In the genomic region with DNA sequence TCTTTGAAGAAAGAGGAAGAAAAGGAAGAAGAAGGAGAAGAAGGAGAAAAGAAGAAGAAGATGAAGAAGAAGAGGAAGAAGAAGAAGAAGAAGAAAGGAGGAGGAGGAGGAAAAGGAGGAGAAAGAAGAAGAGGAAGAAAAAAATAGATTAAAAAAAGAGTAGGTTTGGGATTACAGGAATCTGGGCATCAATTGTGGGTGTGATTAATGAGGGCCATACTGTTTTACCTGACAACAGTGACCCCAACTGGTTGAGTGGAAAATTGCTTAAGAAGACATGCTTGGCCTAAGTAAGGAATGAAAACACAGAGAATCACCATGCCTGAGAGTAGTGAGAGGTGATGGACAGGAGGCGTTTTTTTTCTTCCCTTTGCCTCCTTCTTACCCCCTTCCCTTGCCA, we compare ENCODE assay signal across 1 cellular context.
TF ChIP-seq lines count a peak whose summit lies in the region.

No MANE protein-coding gene starts in this region.

TF ChIP-seq in K562, 482 proteins besides CTCF, POLR2A, EP300 and RAD21 (continued from another document and continues in another):
- TF ChIP-seq CCAR2 (IDR thresholded peaks at IDR 0.05; ENCODE audit: low read depth, low read length) (no peak), MECOM (CRISPR knock-in tag; IDR thresholded peaks at IDR 0.05) (no peak), NFRKB (IDR thresholded peaks at IDR 0.05; ENCODE audit: low read depth) (no peak), MEF2A (IDR thresholded peaks at IDR 0.05; ENCODE audit: control insufficient read depth, low read depth, low read length) (no peak), ARNT (IDR thresholded peaks at IDR 0.05) (no peak), BRF2 (IDR thresholded peaks at IDR 0.05; ENCODE audit: borderline replicate concordance, insufficient read depth, insufficient read length) (no peak), XRCC3 (IDR thresholded peaks at IDR 0.05) (no peak), MTA2 (IDR thresholded peaks at IDR 0.05; ENCODE audit: low read depth) (no peak), ZFP1 (CRISPR knock-in tag; IDR thresholded peaks at IDR 0.05) (no peak), SMAD1 (IDR thresholded peaks at IDR 0.05; ENCODE audit: low read depth, low read length, partially characterized antibody) (no peak), IRF1 (CRISPR knock-in tag; IDR thresholded peaks at IDR 0.05; ENCODE audit: borderline replicate concordance) (no peak), TGIF2 (CRISPR knock-in tag; IDR thresholded peaks at IDR 0.05) (no peak), HDGF (IDR thresholded peaks at IDR 0.05) (no peak), CREB1 (IDR thresholded peaks at IDR 0.05) (no peak), CREB1 (CRISPR knock-in tag; IDR thresholded peaks at IDR 0.05) (no peak), U2AF1 (optimal IDR thresholded peaks at IDR 0.05; ENCODE audit: low read depth, low read length) (peak; percentile 52), U2AF2 (optimal IDR thresholded peaks at IDR 0.05; ENCODE audit: low read depth, low read length) (no peak), ZFX (CRISPR knock-in tag; IDR thresholded peaks at IDR 0.05) (no peak), VEZF1 (CRISPR knock-in tag; IDR thresholded peaks at IDR 0.05) (no peak), ZNF584 (CRISPR knock-in tag; IDR thresholded peaks at IDR 0.05; ENCODE audit: low read depth) (no peak), SLC30A9 (CRISPR knock-in tag; IDR thresholded peaks at IDR 0.05) (no peak), NR2F6 (CRISPR knock-in tag; IDR thresholded peaks at IDR 0.05) (no peak), ZNF175 (CRISPR knock-in tag; IDR thresholded peaks at IDR 0.05; ENCODE audit: low read depth) (no peak), ATF1 (CRISPR knock-in tag; IDR thresholded peaks at IDR 0.05) (no peak), ATF1 (tag; IDR thresholded peaks at IDR 0.05) (no peak), FOXK2 (conservative IDR thresholded peaks at IDR 0.05 in 1 of 2, IDR thresholded peaks at IDR 0.05 in 1 of 2; ENCODE audit: low read depth in 2 of 2) (peak in 1 of 2 experiments; percentile 43; a peak in 1 of 4 replicates), LARP7 (IDR thresholded peaks at IDR 0.05) (no peak), SAFB2 (IDR thresholded peaks at IDR 0.05; ENCODE audit: borderline replicate concordance, low read depth, low read length, severe bottlenecking) (no peak), WHSC1 (IDR thresholded peaks at IDR 0.05; ENCODE audit: low read length) (no peak), ILK (tag; IDR thresholded peaks at IDR 0.05; ENCODE audit: borderline replicate concordance, low read depth) (no peak), EWSR1 (IDR thresholded peaks at IDR 0.05; ENCODE audit: borderline replicate concordance, low read depth, partially characterized antibody) (no peak), JUN (IDR thresholded peaks at IDR 0.05; ENCODE audit: borderline replicate concordance, low read depth, low read length) (no peak), JUN (CRISPR knock-in tag; IDR thresholded peaks at IDR 0.05; ENCODE audit: borderline replicate concordance) (no peak), SMARCB1 (IDR thresholded peaks at IDR 0.05; ENCODE audit: insufficient read length, low read depth) (no peak), POLR2AphosphoS5 (IDR thresholded peaks at IDR 0.05; ENCODE audit: control insufficient read depth, insufficient read depth, low read depth, low read length) (no peak), ZNF766 (CRISPR knock-in tag; conservative IDR thresholded peaks at IDR 0.05) (no peak), PTRF (tag; IDR thresholded peaks at IDR 0.05) (no peak), RB1 (IDR thresholded peaks at IDR 0.05; ENCODE audit: low read depth) (no peak), MEF2D (tag; conservative IDR thresholded peaks at IDR 0.05; ENCODE audit: low read depth) (no peak), CBFB (CRISPR knock-in tag; IDR thresholded peaks at IDR 0.05) (no peak), ZFP91 (CRISPR knock-in tag; IDR thresholded peaks at IDR 0.05) (no peak), ARID4B (CRISPR knock-in tag; IDR thresholded peaks at IDR 0.05) (no peak), ZKSCAN8 (CRISPR knock-in tag; IDR thresholded peaks at IDR 0.05) (no peak), SMARCA4 (IDR thresholded peaks at IDR 0.05) (no peak), ZNF224 (CRISPR knock-in tag; IDR thresholded peaks at IDR 0.05) (no peak), TCFL5 (CRISPR knock-in tag; conservative IDR thresholded peaks at IDR 0.05) (no peak), DIDO1 (tag; IDR thresholded peaks at IDR 0.05; ENCODE audit: low read depth) (no peak), ELF4 (CRISPR knock-in tag; IDR thresholded peaks at IDR 0.05) (no peak), PHTF2 (CRISPR knock-in tag; IDR thresholded peaks at IDR 0.05) (no peak)
- TF ChIP-seq, protein P1, sequence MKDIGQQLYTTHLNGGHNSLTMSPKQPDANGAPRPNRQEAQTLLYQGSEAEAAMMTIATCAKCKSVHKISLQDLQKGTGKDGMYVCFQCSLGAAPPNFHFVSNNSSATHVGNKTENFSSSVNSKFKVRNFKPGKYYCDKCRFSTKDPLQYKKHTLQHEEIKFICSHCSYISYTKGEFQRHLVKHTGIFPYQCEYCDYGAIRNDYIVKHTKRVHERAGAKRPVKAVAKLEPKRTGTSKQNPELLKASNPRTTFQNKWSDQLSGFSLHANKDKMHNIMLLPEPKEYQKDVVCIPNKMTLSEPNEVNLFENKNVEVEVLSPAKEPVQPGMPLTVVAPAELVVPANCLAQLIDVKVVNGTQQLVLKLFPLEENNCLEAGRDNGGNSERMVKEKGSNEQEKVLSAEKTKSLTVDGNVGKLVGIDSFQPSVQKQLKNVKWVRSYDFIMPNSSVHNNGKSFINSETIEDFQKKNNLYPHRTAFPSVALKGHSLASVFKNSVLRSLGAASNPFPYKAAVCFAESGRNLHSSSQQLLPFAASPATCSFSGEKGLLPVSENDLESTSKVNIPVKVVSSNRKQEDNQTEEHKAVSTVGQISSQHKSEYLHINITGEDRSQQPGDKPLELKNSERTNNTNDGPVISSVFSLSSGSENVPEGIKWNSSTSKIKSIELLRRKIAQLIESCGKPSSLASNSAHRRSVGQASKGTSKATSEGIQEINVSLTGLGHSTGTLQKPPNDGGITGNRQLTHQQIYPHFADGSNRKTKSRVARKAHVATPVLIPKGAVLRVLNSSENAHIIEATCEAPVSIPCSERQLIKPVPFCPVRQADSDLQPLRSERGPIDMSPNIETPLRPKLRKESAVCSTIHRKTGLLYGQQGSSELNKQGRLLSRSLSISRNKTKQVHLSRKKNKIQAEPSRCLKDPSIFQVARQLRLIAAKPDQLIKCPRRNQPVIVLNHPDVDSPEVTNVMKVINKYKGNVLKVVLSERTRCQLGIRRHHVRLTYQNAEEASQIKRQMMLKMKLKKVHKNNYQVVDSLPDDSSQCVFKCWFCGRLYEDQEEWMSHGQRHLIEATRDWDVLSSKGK (CRISPR knock-in tag; IDR thresholded peaks at IDR 0.05) = no peak
- TF ChIP-seq, protein P2, sequence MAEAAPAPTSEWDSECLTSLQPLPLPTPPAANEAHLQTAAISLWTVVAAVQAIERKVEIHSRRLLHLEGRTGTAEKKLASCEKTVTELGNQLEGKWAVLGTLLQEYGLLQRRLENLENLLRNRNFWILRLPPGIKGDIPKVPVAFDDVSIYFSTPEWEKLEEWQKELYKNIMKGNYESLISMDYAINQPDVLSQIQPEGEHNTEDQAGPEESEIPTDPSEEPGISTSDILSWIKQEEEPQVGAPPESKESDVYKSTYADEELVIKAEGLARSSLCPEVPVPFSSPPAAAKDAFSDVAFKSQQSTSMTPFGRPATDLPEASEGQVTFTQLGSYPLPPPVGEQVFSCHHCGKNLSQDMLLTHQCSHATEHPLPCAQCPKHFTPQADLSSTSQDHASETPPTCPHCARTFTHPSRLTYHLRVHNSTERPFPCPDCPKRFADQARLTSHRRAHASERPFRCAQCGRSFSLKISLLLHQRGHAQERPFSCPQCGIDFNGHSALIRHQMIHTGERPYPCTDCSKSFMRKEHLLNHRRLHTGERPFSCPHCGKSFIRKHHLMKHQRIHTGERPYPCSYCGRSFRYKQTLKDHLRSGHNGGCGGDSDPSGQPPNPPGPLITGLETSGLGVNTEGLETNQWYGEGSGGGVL (CRISPR knock-in tag; IDR thresholded peaks at IDR 0.05) = no peak
- TF ChIP-seq, protein P3, sequence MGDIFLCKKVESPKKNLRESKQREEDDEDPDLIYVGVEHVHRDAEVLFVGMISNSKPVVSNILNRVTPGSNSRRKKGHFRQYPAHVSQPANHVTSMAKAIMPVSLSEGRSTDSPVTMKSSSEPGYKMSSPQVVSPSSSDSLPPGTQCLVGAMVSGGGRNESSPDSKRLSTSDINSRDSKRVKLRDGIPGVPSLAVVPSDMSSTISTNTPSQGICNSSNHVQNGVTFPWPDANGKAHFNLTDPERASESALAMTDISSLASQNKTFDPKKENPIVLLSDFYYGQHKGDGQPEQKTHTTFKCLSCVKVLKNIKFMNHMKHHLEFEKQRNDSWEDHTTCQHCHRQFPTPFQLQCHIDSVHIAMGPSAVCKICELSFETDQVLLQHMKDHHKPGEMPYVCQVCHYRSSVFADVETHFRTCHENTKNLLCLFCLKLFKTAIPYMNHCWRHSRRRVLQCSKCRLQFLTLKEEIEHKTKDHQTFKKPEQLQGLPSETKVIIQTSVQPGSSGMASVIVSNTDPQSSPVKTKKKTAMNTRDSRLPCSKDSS (IDR thresholded peaks at IDR 0.05; ENCODE audit: low read depth, partially characterized antibody) = no peak
